8 cellular contexts compared by ENCODE assay signal in the genomic region with DNA sequence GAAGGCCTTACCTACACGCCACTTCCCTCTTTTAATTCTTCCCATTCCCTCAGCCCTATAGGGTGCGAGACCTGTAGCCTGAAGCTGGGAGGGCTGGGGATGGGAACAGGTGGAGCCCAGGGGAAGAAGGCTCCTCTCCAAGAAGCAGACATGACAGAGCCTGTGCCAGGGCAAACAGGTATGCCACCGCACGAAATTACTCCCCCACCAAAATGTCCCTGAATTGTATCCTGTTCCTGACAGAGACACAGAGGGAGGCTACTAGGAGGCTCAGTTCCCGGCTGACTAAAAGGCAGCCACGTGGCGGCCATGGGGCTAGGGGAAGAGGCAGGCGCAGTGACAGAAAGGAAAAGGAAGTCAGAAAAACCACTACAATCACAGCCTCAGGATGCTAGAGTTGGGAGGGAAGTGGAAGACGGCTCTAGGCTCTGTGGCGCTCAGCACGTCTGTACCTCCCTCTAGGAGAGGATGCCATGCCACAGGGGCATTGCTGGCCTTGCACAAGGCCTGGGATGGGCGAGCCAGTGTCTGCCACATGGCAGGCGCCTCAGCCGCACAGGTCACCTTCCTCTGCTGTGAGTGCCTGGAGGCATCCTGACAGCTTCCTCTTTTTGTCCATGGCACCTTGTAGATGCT. TPM values are rescaled to one million over a fixed set of nuclear protein-coding genes. Genes with fewer than 3 reads are reported as not detected.
A peak's percentile ranks its signal among the peaks of the same experiment; 100 is the strongest.
DNase-seq lines count a peak whose midpoint lies in the region; ATAC-seq and TF ChIP-seq lines count a peak whose summit lies in the region.
"Had no signal": no experiment of that assay in that cellular context is flagged by ENCODE, and none has a peak within 500 bp of the region (broad histone marks: within the 10 kb centered on the region; RNA-seq: fewer than 3 reads in every experiment).

No MANE protein-coding gene starts in this region.

- ATAC-seq in heart right ventricle = peak in 2 of 8 donors; percentile 1 to 2

- H3K27ac ChIP-seq in heart right ventricle = peak overlapping the region in 9 of 10 donors; percentile 66 to 92 (median 82)
- peak overlapping the region; percentile 77 for H3K27ac ChIP-seq in suprapubic skin

- H3K27me3 Mint-ChIP-seq in activated T-cell treated with anti-CD3 and anti-CD28 coated beads, Interleukin-2, amount 50 U/mL, for 24 hours = no peaks in the 10 kb centered on the region
- H3K27me3 Mint-ChIP-seq in mesothelial cell of epicardium (ENCODE audit: low read depth) = peaks cover 17% of the 10 kb centered on the region

- intact Hi-C loops in heart right ventricle (cut with DNase I) = loop anchor here in 2 of 10 donors (2.0 to 5.0 kb wide), 3 partner anchors 25 to 70 kb away; a partner anchor contains a TSS

- H3K9me3 ChIP-seq in heart right ventricle (no peaks in the 10 kb centered on the region), suprapubic skin (no peaks in the 10 kb centered on the region)

- no peaks in the 10 kb centered on the region for H3K27me3 ChIP-seq in heart right ventricle
- no peaks in the 10 kb centered on the region for H3K27me3 ChIP-seq in suprapubic skin

- TF ChIP-seq CTCF in NB4 (IDR thresholded peaks at IDR 0.05; ENCODE audit: low read depth, low read length) (no peak), heart right ventricle (IDR thresholded peaks at IDR 0.05) (no peak), suprapubic skin (IDR thresholded peaks at IDR 0.05) (no peak), mesothelial cell of epicardium (IDR thresholded peaks at IDR 0.05; ENCODE audit: unreplicated experiment) (no peak)

- TF ChIP-seq EP300 in suprapubic skin (IDR thresholded peaks at IDR 0.05) = no peak

- 53 to 61% methylated on average over 14 of the region's 14 CpGs for WGBS in heart right ventricle, 2 donors
- WGBS in suprapubic skin = 42% methylated on average over 14 of the region's 14 CpGs

- peaks cover 33% of the 10 kb centered on the region for H3K4me1 Mint-ChIP-seq in activated T-cell treated with anti-CD3 and anti-CD28 coated beads, Interleukin-2, amount 50 U/mL, for 24 hours (ENCODE audit: low read depth)
- no peaks in the 10 kb centered on the region for H3K4me1 Mint-ChIP-seq in mesothelial cell of epicardium

- H3K9me3 Mint-ChIP-seq in activated T-cell treated with anti-CD3 and anti-CD28 coated beads, Interleukin-2, amount 50 U/mL, for 24 hours = no peaks in the 10 kb centered on the region
- H3K9me3 Mint-ChIP-seq in mesothelial cell of epicardium = no peaks in the 10 kb centered on the region

- H3K4me1 ChIP-seq in heart right ventricle = peaks cover 37 to 96% (median 79%) of the 10 kb centered on the region in 9 donors
- H3K4me1 ChIP-seq in suprapubic skin = peaks cover 66% of the 10 kb centered on the region

- no peak for TF ChIP-seq POLR2A in NB4 (IDR thresholded peaks at IDR 0.05; ENCODE audit: extremely low read depth, insufficient read length)
- no peak for TF ChIP-seq POLR2A in suprapubic skin (IDR thresholded peaks at IDR 0.05)

- DNase-seq in NB4 (ENCODE audit: low read depth) (peak; percentile 71), heart right ventricle (peak in 1 of 2 donors; percentile 38), suprapubic skin (ENCODE audit: low spot score in 2 of 2) (no peak), NCI-H146 treated with DMSO at 0.1 percent for 48 hours (lab: John Stamatoyannopoulos, UW; ENCODE audit: unreplicated experiment) (no peak), A172 (ENCODE audit: low spot score) (no peak), mesothelial cell of epicardium (ENCODE audit: low spot score in 2 of 2, unreplicated experiment in 2 of 2) (no peak)
- peak; percentile 71 for DNase-seq in activated T-cell treated with anti-CD3 and anti-CD28 coated beads, Interleukin-2, amount 50 U/mL, for 24 hours

- H3K27ac Mint-ChIP-seq in activated T-cell treated with anti-CD3 and anti-CD28 coated beads, Interleukin-2, amount 50 U/mL, for 24 hours = peak overlapping the region; percentile 83
- H3K27ac Mint-ChIP-seq in mesothelial cell of epicardium = no peak overlapping the region

- no peaks in the 10 kb centered on the region for H3K36me3 Mint-ChIP-seq in activated T-cell treated with anti-CD3 and anti-CD28 coated beads, Interleukin-2, amount 50 U/mL, for 24 hours (ENCODE audit: low read depth)
- no peaks in the 10 kb centered on the region for H3K36me3 Mint-ChIP-seq in mesothelial cell of epicardium

- H3K4me3 Mint-ChIP-seq in activated T-cell treated with anti-CD3 and anti-CD28 coated beads, Interleukin-2, amount 50 U/mL, for 24 hours = peak overlapping the region; percentile 23
- no peak overlapping the region for H3K4me3 Mint-ChIP-seq in mesothelial cell of epicardium

- H3K36me3 ChIP-seq in heart right ventricle (peaks cover 0 to 5% (median 0%) of the 10 kb centered on the region in 9 donors), suprapubic skin (peaks cover 5% of the 10 kb centered on the region)

- H3K4me3 ChIP-seq in NB4 (ENCODE audit: low read depth, low read length) = no peak overlapping the region
- H3K4me3 ChIP-seq in heart right ventricle = no peak overlapping the region
- H3K4me3 ChIP-seq in suprapubic skin = no peak overlapping the region

RNA-seq across cellular contexts. Expression of a gene that starts 27.7 kb away (rescaled TPM):
- total RNA-seq in heart right ventricle (10 to 100 TPM; 29.2 to 47.0 (median 39.6) TPM), suprapubic skin (10 to 100 TPM; 19.0 to 23.3 (median 21.6) TPM), mesothelial cell of epicardium (3.2 to 4.4 TPM (median 3.8 TPM) in 3 replicates)
- polyA plus RNA-seq in heart right ventricle = 10 to 100 TPM; 36.9 to 52.3 TPM
- total RNA-seq in A172 (2014; rRNA removed; shearing (Covaris generic)) = 6.0 and 9.6 TPM in 2 replicates

RNA-seq across cellular contexts. Expression of a gene that starts 39.5 kb away (rescaled TPM):
- not detected for total RNA-seq in heart right ventricle
- 1 to 10 TPM in 1 of 2 donors, under 1 TPM in 1; 0.58 to 2.0 TPM for polyA plus RNA-seq in heart right ventricle
- not detected for total RNA-seq in suprapubic skin
- not detected in 2 replicates for total RNA-seq in A172 (2014; rRNA removed; shearing (Covaris generic))
- not detected in 3 replicates for total RNA-seq in mesothelial cell of epicardium
- total RNA-seq: H1 had no signal

Comparison
In these comparisons a context has a peak if more than half of its experiments do, and no peak if none do; other contexts are left out.
1. DNase-seq: peak in NB4 (single experiment) and activated T-cell treated with anti-CD3 and anti-CD28 coated beads, Interleukin-2, amount 50 U/mL, for 24 hours (single experiment); none in suprapubic skin (0 of 2), NCI-H146 treated with DMSO at 0.1 percent for 48 hours (single experiment), A172 (single experiment) and mesothelial cell of epicardium (0 of 2).